ENCODE assay signal across 7 cellular contexts in genomic region chr6:30679765-30680535, GRCh38. TPM values are rescaled to one million over a fixed set of nuclear protein-coding genes. Genes with fewer than 3 reads are reported as not detected.
DNase-seq lines count a peak whose midpoint lies in the region; ATAC-seq and TF ChIP-seq lines count a peak whose summit lies in the region.

No MANE protein-coding gene starts in this region.

- ATAC-seq in stimulated activated naive CD8-positive, alpha-beta T cell treated with anti-CD3 and anti-CD28 coated beads, Interleukin-15, amount 100 ng/mL, for 72 hours, result no peak
- ATAC-seq in GM19397 (IDR thresholded peaks at IDR 0.05; ENCODE audit: unreplicated experiment), result no peak

- H3K4me3 ChIP-seq in HUES6 (ENCODE audit: low read depth, low read length) (peak overlapping the region; percentile 26; the same call in 1 of the 2 replicates), MG63 (no peak overlapping the region)

- H3K4me1 Mint-ChIP-seq in glutamatergic neuron (ENCODE audit: low read depth, unreplicated experiment), result peaks cover 29% of the 10 kb centered on the region
- H3K4me1 Mint-ChIP-seq in stimulated activated naive CD8-positive, alpha-beta T cell treated with anti-CD3 and anti-CD28 coated beads, Interleukin-15, amount 100 ng/mL, for 72 hours, result peaks cover 47% of the 10 kb centered on the region

- no peaks in the 10 kb centered on the region for H3K9me3 ChIP-seq in HUES6 (ENCODE audit: control insufficient read depth, insufficient read depth, low read depth, low read length)
- no peaks in the 10 kb centered on the region for H3K9me3 ChIP-seq in MG63

- peak overlapping the region; percentile 52 for H3K27ac Mint-ChIP-seq in glutamatergic neuron (ENCODE audit: unreplicated experiment)
- peak overlapping the region; percentile 53 to 83 for H3K27ac Mint-ChIP-seq in stimulated activated naive CD8-positive, alpha-beta T cell treated with anti-CD3 and anti-CD28 coated beads, Interleukin-15, amount 100 ng/mL, for 72 hours

- peak; percentile 43 to 46 for DNase-seq in activated T-cell treated with anti-CD3 and anti-CD28 coated beads, Interleukin-2, amount 50 U/mL, for 48 hours
- DNase-seq in glutamatergic neuron (no peak), D341Med (ENCODE audit: low spot score) (no peak), MG63 (no peak)
- DNase-seq in stimulated activated naive CD8-positive, alpha-beta T cell treated with anti-CD3 and anti-CD28 coated beads, Interleukin-15, amount 100 ng/mL, for 72 hours, result peak; percentile 26 to 29

- H3K4me3 Mint-ChIP-seq in glutamatergic neuron (ENCODE audit: unreplicated experiment), result peak overlapping the region; percentile 90
- peak overlapping the region; percentile 86 to 94 for H3K4me3 Mint-ChIP-seq in stimulated activated naive CD8-positive, alpha-beta T cell treated with anti-CD3 and anti-CD28 coated beads, Interleukin-15, amount 100 ng/mL, for 72 hours

- peaks cover 37% of the 10 kb centered on the region for H3K4me1 ChIP-seq in HUES6 (ENCODE audit: control insufficient read depth, insufficient read depth, low read length)

- no peak for TF ChIP-seq CTCF in glutamatergic neuron (IDR thresholded peaks at IDR 0.05; ENCODE audit: partially characterized antibody, unreplicated experiment)

- H3K27ac ChIP-seq in HUES6 (ENCODE audit: low read depth, low read length), result no peak overlapping the region

- peaks cover 13% of the 10 kb centered on the region for H3K9me3 Mint-ChIP-seq in glutamatergic neuron (ENCODE audit: unreplicated experiment)
- no peaks in the 10 kb centered on the region for H3K9me3 Mint-ChIP-seq in stimulated activated naive CD8-positive, alpha-beta T cell treated with anti-CD3 and anti-CD28 coated beads, Interleukin-15, amount 100 ng/mL, for 72 hours

- no peak overlapping the region for H3K9ac ChIP-seq in HUES6 (ENCODE audit: low read length)

- H3K36me3 ChIP-seq in HUES6 (ENCODE audit: control insufficient read depth, insufficient read depth, low read length), result peaks cover 24% of the 10 kb centered on the region
- H3K36me3 ChIP-seq in MG63, result peaks cover 47% of the 10 kb centered on the region

- no peaks in the 10 kb centered on the region for H3K27me3 ChIP-seq in HUES6 (ENCODE audit: control insufficient read depth, insufficient read depth, low read length)
- no peaks in the 10 kb centered on the region for H3K27me3 ChIP-seq in MG63

- H3K27me3 Mint-ChIP-seq in glutamatergic neuron (ENCODE audit: unreplicated experiment), result peaks cover 13% of the 10 kb centered on the region
- H3K27me3 Mint-ChIP-seq in stimulated activated naive CD8-positive, alpha-beta T cell treated with anti-CD3 and anti-CD28 coated beads, Interleukin-15, amount 100 ng/mL, for 72 hours, result no peaks in the 10 kb centered on the region

- peaks cover 6% of the 10 kb centered on the region for H3K36me3 Mint-ChIP-seq in glutamatergic neuron (ENCODE audit: unreplicated experiment)

RNA-seq across cellular contexts. Expression of gene PPP1R18, which starts 6.5 kb away (rescaled TPM):
- 175 TPM for total RNA-seq in glutamatergic neuron (ENCODE audit: unreplicated experiment)
- total RNA-seq in MG63 (2014; rRNA removed; shearing (Covaris generic); ENCODE audit: low replicate concordance), result 31.1 and 32.0 TPM in 2 replicates

RNA-seq across cellular contexts. Expression of gene DHX16, which starts 7.1 kb away (rescaled TPM):
- 26.9 TPM for total RNA-seq in glutamatergic neuron (ENCODE audit: unreplicated experiment)
- total RNA-seq in MG63 (2014; rRNA removed; shearing (Covaris generic); ENCODE audit: low replicate concordance), result 16.6 and 24.2 TPM in 2 replicates

RNA-seq across cellular contexts. Expression of gene NRM, which starts 10.8 kb away (rescaled TPM):
- 52.2 TPM for total RNA-seq in glutamatergic neuron (ENCODE audit: unreplicated experiment)
- total RNA-seq in MG63 (2014; rRNA removed; shearing (Covaris generic); ENCODE audit: low replicate concordance), result 0.25 and 3.4 TPM in 2 replicates

RNA-seq across cellular contexts. Expression of gene C6orf136, which starts 33.0 kb away (rescaled TPM):
- total RNA-seq in glutamatergic neuron (ENCODE audit: unreplicated experiment), result 13.7 TPM
- total RNA-seq in MG63 (2014; rRNA removed; shearing (Covaris generic); ENCODE audit: low replicate concordance), result 1.9 and 3.2 TPM in 2 replicates

RNA-seq across cellular contexts. Expression of gene MDC1, which starts 37.1 kb away (rescaled TPM):
- total RNA-seq in glutamatergic neuron (ENCODE audit: unreplicated experiment), result 50.4 TPM
- total RNA-seq in MG63 (2014; rRNA removed; shearing (Covaris generic); ENCODE audit: low replicate concordance), result 5.4 and 10.8 TPM in 2 replicates

Comparison
In these comparisons a context has a peak if more than half of its experiments do, and no peak if none do; other contexts are left out.
1. DNase-seq: peak in activated T-cell treated with anti-CD3 and anti-CD28 coated beads, Interleukin-2, amount 50 U/mL, for 48 hours (2 of 2) and stimulated activated naive CD8-positive, alpha-beta T cell treated with anti-CD3 and anti-CD28 coated beads, Interleukin-15, amount 100 ng/mL, for 72 hours (2 of 2); none in glutamatergic neuron (single experiment), D341Med (single experiment) and MG63 (single experiment).
2. RNA of gene NRM, which starts 10.8 kb away (total RNA-seq): 52.2 TPM in glutamatergic neuron (single experiment); 0.25 to 3.4 TPM in MG63; every median in the first group is over 10 times any median in the second.